ENCODE assay signal across 8 cellular contexts in genomic region chr18:57859314-57859713, GRCh38. TPM values are rescaled to one million over a fixed set of nuclear protein-coding genes. Genes with fewer than 3 reads are reported as not detected.
DNase-seq lines count a peak whose midpoint lies in the region; ATAC-seq and TF ChIP-seq lines count a peak whose summit lies in the region.

No MANE protein-coding gene starts in this region.

- H3K4me3 Mint-ChIP-seq in natural killer cell treated with Interleukin-12 subunit alpha and Interleukin-12 subunit beta and Interleukin-15 and Interleukin-18, amount 100 ng/mL, for 72 hours = no peak overlapping the region
- H3K4me3 Mint-ChIP-seq in natural killer cell = no peak overlapping the region

- H3K27me3 Mint-ChIP-seq in natural killer cell treated with Interleukin-12 subunit alpha and Interleukin-12 subunit beta and Interleukin-15 and Interleukin-18, amount 100 ng/mL, for 72 hours = peaks cover 3 to 13% of the 10 kb centered on the region in 2 donors
- H3K27me3 Mint-ChIP-seq in natural killer cell (ENCODE audit: low read depth in 2 of 2) = no peaks in the 10 kb centered on the region

- H3K27ac Mint-ChIP-seq in natural killer cell treated with Interleukin-12 subunit alpha and Interleukin-12 subunit beta and Interleukin-15 and Interleukin-18, amount 100 ng/mL, for 72 hours = no peak overlapping the region
- H3K27ac Mint-ChIP-seq in natural killer cell = no peak overlapping the region

- H3K9me3 ChIP-seq in Peyer's patch = no peaks in the 10 kb centered on the region

- intact Hi-C loops in natural killer cell (cut with micrococcal nuclease) = no loop called here

- no peak overlapping the region for H3K4me3 ChIP-seq in Peyer's patch
- no peak overlapping the region for H3K4me3 ChIP-seq in fibroblast of villous mesenchyme (ENCODE audit: low read depth, low read length)

- H3K36me3 ChIP-seq in Peyer's patch = no peaks in the 10 kb centered on the region

- ATAC-seq in natural killer cell treated with Interleukin-12 subunit alpha and Interleukin-12 subunit beta and Interleukin-15 and Interleukin-18, amount 100 ng/mL, for 72 hours = peak; percentile 20 to 49
- ATAC-seq in natural killer cell (no peak), HG02798 (IDR thresholded peaks at IDR 0.05; ENCODE audit: poor library complexity, unreplicated experiment) (peak; percentile 83)

- no peaks in the 10 kb centered on the region for H3K4me1 ChIP-seq in Peyer's patch

- no peak for TF ChIP-seq POLR2A in Peyer's patch (IDR thresholded peaks at IDR 0.05)

- no peak for DNase-seq in natural killer cell treated with Interleukin-12 subunit alpha and Interleukin-12 subunit beta and Interleukin-15 and Interleukin-18, amount 100 ng/mL, for 72 hours (ENCODE audit: low spot score)
- no peak for DNase-seq in natural killer cell
- DNase-seq in Peyer's patch = no peak
- DNase-seq in fibroblast of villous mesenchyme (ENCODE audit: low read depth) = peak; percentile 33
- no peak for DNase-seq in T-helper 1 cell
- DNase-seq in superior temporal gyrus (ENCODE audit: extremely low spot score) = no peak
- DNase-seq in NCI-H1436 treated with DMSO at 0.1 percent for 48 hours (lab: John Stamatoyannopoulos, UW) = no peak

- no peaks in the 10 kb centered on the region for H3K27me3 ChIP-seq in Peyer's patch

- TF ChIP-seq CTCF in natural killer cell (IDR thresholded peaks at IDR 0.05) (no peak), Peyer's patch (IDR thresholded peaks at IDR 0.05) (peak in 5 of 6 experiments; percentile 2 to 67 (median 53)), fibroblast of villous mesenchyme (IDR thresholded peaks at IDR 0.05; ENCODE audit: insufficient read depth, low read depth, low read length) (peak; percentile 68)

- no peak overlapping the region for H3K27ac ChIP-seq in Peyer's patch

- no peaks in the 10 kb centered on the region for H3K9me3 Mint-ChIP-seq in natural killer cell treated with Interleukin-12 subunit alpha and Interleukin-12 subunit beta and Interleukin-15 and Interleukin-18, amount 100 ng/mL, for 72 hours
- no peaks in the 10 kb centered on the region for H3K9me3 Mint-ChIP-seq in natural killer cell

- H3K4me1 Mint-ChIP-seq in natural killer cell treated with Interleukin-12 subunit alpha and Interleukin-12 subunit beta and Interleukin-15 and Interleukin-18, amount 100 ng/mL, for 72 hours (ENCODE audit: low read depth in 2 of 2) = no peaks in the 10 kb centered on the region
- no peaks in the 10 kb centered on the region for H3K4me1 Mint-ChIP-seq in natural killer cell

- no peaks in the 10 kb centered on the region for H3K36me3 Mint-ChIP-seq in natural killer cell treated with Interleukin-12 subunit alpha and Interleukin-12 subunit beta and Interleukin-15 and Interleukin-18, amount 100 ng/mL, for 72 hours
- H3K36me3 Mint-ChIP-seq in natural killer cell = no peaks in the 10 kb centered on the region

RNA-seq across cellular contexts. Expression of gene ATP8B1, which starts 56.2 kb away (rescaled TPM):
- not detected for total RNA-seq in natural killer cell treated with Interleukin-12 subunit alpha and Interleukin-12 subunit beta and Interleukin-15 and Interleukin-18, amount 100 ng/mL, for 72 hours
- total RNA-seq in natural killer cell (not detected), Peyer's patch (100 to 1,000 TPM in 2 of 4 donors, 10 to 100 TPM in 2; 97.3 to 115 (median 103) TPM), fibroblast of villous mesenchyme (26.3 and 28.3 TPM in 2 replicates)

Comparison
In these comparisons a context has a peak if more than half of its experiments do, and no peak if none do; other contexts are left out.
1. ATAC-seq: peak in natural killer cell treated with Interleukin-12 subunit alpha and Interleukin-12 subunit beta and Interleukin-15 and Interleukin-18, amount 100 ng/mL, for 72 hours (2 of 2) and HG02798 (single experiment); none in natural killer cell (0 of 3).
2. RNA of gene ATP8B1, which starts 56.2 kb away (total RNA-seq): 97.3 to 115 TPM in Peyer's patch and 26.3 to 28.3 TPM in fibroblast of villous mesenchyme; not detected in natural killer cell treated with Interleukin-12 subunit alpha and Interleukin-12 subunit beta and Interleukin-15 and Interleukin-18, amount 100 ng/mL, for 72 hours and not detected in natural killer cell; every median in the first group is over 10 times any median in the second.